ENCODE assay signal across 15 cellular contexts in genomic region chr10:25738776-25739175, GRCh38.
A peak's percentile ranks its signal among the peaks of the same experiment; 100 is the strongest.
DNase-seq lines count a peak whose midpoint lies in the region; ATAC-seq and TF ChIP-seq lines count a peak whose summit lies in the region.
"Had no signal": no experiment of that assay in that cellular context is flagged by ENCODE, and none has a peak within 500 bp of the region (broad histone marks: within the 10 kb centered on the region; RNA-seq: fewer than 3 reads in every experiment).

No MANE protein-coding gene starts in this region.

- no peaks in the 10 kb centered on the region for H3K27me3 ChIP-seq in SJSA1 (replicated peaks)
- no peaks in the 10 kb centered on the region for H3K27me3 ChIP-seq in stomach
- H3K27me3 ChIP-seq: BLaER1 treated with 17β-estradiol and CSF1 and Interleukin-3, amounts not matched to agents 10 nM and 100 nM had no signal

- intact Hi-C loops in stomach (cut with DNase I; ENCODE audit: low total_unique reads), result no loop called here

- ATAC-seq in activated CD4-positive, CD25-positive, alpha-beta regulatory T cell treated with anti-CD3 and anti-CD28 coated beads, Interleukin-2, amount 50 U/mL, for 24 hours, result no peak
- ATAC-seq: CD8-positive, alpha-beta T cell had no signal

- H3K9me3 ChIP-seq in SJSA1 (replicated peaks) (no peaks in the 10 kb centered on the region), stomach (no peaks in the 10 kb centered on the region)
- H3K9me3 ChIP-seq: BLaER1 treated with 17β-estradiol and CSF1 and Interleukin-3, amounts not matched to agents 10 nM and 100 nM; Caco-2 had no signal

- peak; percentile 70 to 83 for DNase-seq in SJSA1 (ENCODE audit: low read depth in 1 of 2, low spot score in 2 of 2)
- peak; percentile 11 for DNase-seq in astrocyte of the hippocampus (ENCODE audit: low read depth, low spot score)
- DNase-seq in stomach, result no peak
- DNase-seq in activated T-cell treated with anti-CD3 and anti-CD28 coated beads for 4 hours, result no peak
- DNase-seq: 8988T; AML-193; Caco-2; Calu3; CD4-positive, alpha-beta T cell; CD8-positive, alpha-beta T cell; DMS79 treated with DMSO at 0.1 percent for 48 hours; GF-D8 had no signal

- TF ChIP-seq CTCF in stomach (IDR thresholded peaks at IDR 0.05), result no peak

- WGBS in stomach, 5 donors, result 74 to 90% (median 76%) methylated on average over 4 of the region's 4 CpGs

- H3K4me3 ChIP-seq in SJSA1, result no peak overlapping the region
- no peak overlapping the region for H3K4me3 ChIP-seq in stomach
- H3K4me3 ChIP-seq: BLaER1 treated with 17β-estradiol and CSF1 and Interleukin-3, amounts not matched to agents 10 nM and 100 nM had no signal

- peaks cover 12% of the 10 kb centered on the region for H3K4me1 ChIP-seq in SJSA1 (replicated peaks)
- H3K4me1 ChIP-seq in stomach, result no peaks in the 10 kb centered on the region
- H3K4me1 ChIP-seq: BLaER1 treated with 17β-estradiol and CSF1 and Interleukin-3, amounts not matched to agents 10 nM and 100 nM; Caco-2 had no signal

- no peak for TF ChIP-seq EP300 in stomach (IDR thresholded peaks at IDR 0.05)

- H3K36me3 ChIP-seq in SJSA1 (no peaks in the 10 kb centered on the region), stomach (no peaks in the 10 kb centered on the region)
- H3K36me3 ChIP-seq: BLaER1 treated with 17β-estradiol and CSF1 and Interleukin-3, amounts not matched to agents 10 nM and 100 nM had no signal

- TF ChIP-seq POLR2A in stomach (IDR thresholded peaks at IDR 0.05), result no peak

- H3K27ac ChIP-seq in SJSA1, result 0 out of 2 replicates have a peak overlapping the region, but pooled peaks have one; percentile 7
- no peak overlapping the region for H3K27ac ChIP-seq in stomach
- H3K27ac ChIP-seq: BLaER1 treated with 17β-estradiol and CSF1 and Interleukin-3, amounts not matched to agents 10 nM and 100 nM; C4-2B had no signal

Comparison
In these comparisons a context has a peak if more than half of its experiments do, and no peak if none do; other contexts are left out.
1. DNase-seq: peak in SJSA1 (2 of 2) and astrocyte of the hippocampus (single experiment); none in stomach (single experiment) and activated T-cell treated with anti-CD3 and anti-CD28 coated beads for 4 hours (single experiment).